8 cellular contexts compared by ENCODE assay signal in genomic region chr14:64503434-64504309, GRCh38. TPM values are rescaled to one million over a fixed set of nuclear protein-coding genes. Genes with fewer than 3 reads are reported as not detected.
DNase-seq lines count a peak whose midpoint lies in the region; ATAC-seq, FAIRE-seq and TF ChIP-seq lines count a peak whose summit lies in the region.

Gene ZBTB25, minus strand, starts transcription at chr14:64503838. Its CDS starts 13,305 bp downstream, at chr14:64490533.

- DNase-seq in NCI-H69 (lab: John Stamatoyannopoulos, UW) = peak; percentile 97
- DNase-seq in activated CD4-positive, alpha-beta T cell treated with anti-CD3 and anti-CD28 coated beads, Interleukin-2, amount 50 U/mL, for 1 hour = peak; percentile 95
- DNase-seq in dedifferentiated amniotic fluid mesenchymal stem cell (ENCODE audit: extremely low spot score) = peak; percentile 88
- peak; percentile 90 for DNase-seq in HepG2 (ENCODE audit: low spot score)
- DNase-seq in stimulated activated CD4-positive, alpha-beta T cell treated with anti-CD3 and anti-CD28 coated beads, Interleukin-2, amount 100 ng/mL, for 48 hours = peak; percentile 84 to 88

- FAIRE-seq in HepG2 (lab: Jason Lieb, UNC) = no peak

- peak within 1 kb of the TSS; percentile 99 to 100 (median 100) for H3K27ac ChIP-seq in BLaER1 treated with 17β-estradiol and CSF1 and Interleukin-3, amounts not matched to agents 10 nM and 100 nM
- peak within 1 kb of the TSS; percentile 99 for H3K27ac ChIP-seq in HepG2 (ENCODE audit: extremely low read length, insufficient read depth, low read length)

- H3K9me3 ChIP-seq in BLaER1 treated with 17β-estradiol and CSF1 and Interleukin-3, amounts not matched to agents 10 nM and 100 nM (replicated peaks in 1 of 11) = no peaks in the 10 kb centered on the region
- no peaks in the 10 kb centered on the region for H3K9me3 ChIP-seq in HepG2 (ENCODE audit: low read length)

- TF ChIP-seq EP300 in HepG2 (IDR thresholded peaks at IDR 0.05; ENCODE audit: low read depth in 2 of 2, low read length in 2 of 2) (no peak), HepG2 (CRISPR knock-in tag; IDR thresholded peaks at IDR 0.05; ENCODE audit: borderline replicate concordance) (no peak)

- POLR2A ChIA-PET in HepG2 (lab: Yijun Ruan, JAX) = interaction anchor here (0.6 to 1.9 kb wide), 15 partner anchors 8 to 439 kb away, joined by 3 to 17 read pairs (median 3); partner anchors contain the start of genes GPX2 and MTHFD1

- peak within 1 kb of the TSS; percentile 96 to 100 (median 100) for H3K9ac ChIP-seq in BLaER1 treated with 17β-estradiol and CSF1 and Interleukin-3, amounts not matched to agents 10 nM and 100 nM
- peak within 1 kb of the TSS; percentile 95 for H3K9ac ChIP-seq in HepG2 (ENCODE audit: insufficient read depth, low read depth, low read length)

- peaks cover 35 to 47% (median 36%) of the 10 kb centered on the region in 11 experiments for H4K20me1 ChIP-seq in BLaER1 treated with 17β-estradiol and CSF1 and Interleukin-3, amounts not matched to agents 10 nM and 100 nM
- H4K20me1 ChIP-seq in HepG2 (ENCODE audit: insufficient read depth, low read length) = peaks cover 23% of the 10 kb centered on the region

- in situ Hi-C loops in HepG2 (cut with HindIII; ENCODE audit: extremely low pct_ligation_motif_present, low pct_unique_long_range_greater_than_20kb) = no loop called here

- H3K36me3 ChIP-seq in BLaER1 treated with 17β-estradiol and CSF1 and Interleukin-3, amounts not matched to agents 10 nM and 100 nM = peaks cover 0 to 13% (median 5%) of the 10 kb centered on the region in 11 experiments; a peak in 10 of 22 replicates
- no peaks in the 10 kb centered on the region for H3K36me3 ChIP-seq in HepG2 (replicated peaks in 1 of 2; ENCODE audit: control insufficient read depth in 1 of 2, insufficient read depth in 2 of 2, low read length in 2 of 2)

- CTCF ChIA-PET in HepG2 (lab: Yijun Ruan, JAX; ENCODE audit: low intra/inter-chr PET ratio, low total read pairs) = no interaction called here

- BruUV-seq in HepG2 (replicated peaks; lab: Mats Ljungman, UMichigan) = no TSS peak

- peaks cover 61 to 69% (median 65%) of the 10 kb centered on the region in 10 experiments for H3K4me1 ChIP-seq in BLaER1 treated with 17β-estradiol and CSF1 and Interleukin-3, amounts not matched to agents 10 nM and 100 nM
- peaks cover 62% of the 10 kb centered on the region for H3K4me1 ChIP-seq in HepG2 (ENCODE audit: insufficient read depth, low read length)

- no peak within 1 kb of the TSS for H2AFZ ChIP-seq in HepG2 (ENCODE audit: low read length)

- TF ChIP-seq CTCF in HepG2 (CRISPR knock-in tag; IDR thresholded peaks at IDR 0.05) = 0 out of 2 replicates have a peak, but pooled peaks have one; percentile 5

- peak in 1 of 2 experiments; percentile 83 for TF ChIP-seq POLR2A in HepG2 (IDR thresholded peaks at IDR 0.05; ENCODE audit: insufficient read depth in 1 of 2, low read depth in 2 of 2, low read length in 2 of 2)

- no peaks in the 10 kb centered on the region for H3K27me3 ChIP-seq in BLaER1 treated with 17β-estradiol and CSF1 and Interleukin-3, amounts not matched to agents 10 nM and 100 nM
- H3K27me3 ChIP-seq in HepG2 (ENCODE audit: control insufficient read depth in 1 of 2, insufficient read depth in 2 of 2, low read length in 2 of 2) = no peaks in the 10 kb centered on the region; a peak in 1 of 5 replicates

- peak; percentile 56 for ATAC-seq in GM19328 (IDR thresholded peaks at IDR 0.05; ENCODE audit: unreplicated experiment)
- peak; percentile 49 for ATAC-seq in HG03469 (IDR thresholded peaks at IDR 0.05; ENCODE audit: unreplicated experiment)
- peak; percentile 85 for ATAC-seq in HepG2

- 20% methylated on average over 2 of the region's 87 CpGs for WGBS in HepG2 (ENCODE audit: low lambda C conversion rate)

- peak; percentile 14; the same call in 1 of the 2 replicates for TF ChIP-seq RAD21 in HepG2 (CRISPR knock-in tag; IDR thresholded peaks at IDR 0.05)

- H3K4me2 ChIP-seq in BLaER1 treated with 17β-estradiol and CSF1 and Interleukin-3, amounts not matched to agents 10 nM and 100 nM = peak within 1 kb of the TSS; percentile 91 to 99 (median 96)
- H3K4me2 ChIP-seq in HepG2 (ENCODE audit: low read depth, low read length) = peak within 1 kb of the TSS; percentile 91

- H3K4me3 ChIP-seq in BLaER1 treated with 17β-estradiol and CSF1 and Interleukin-3, amounts not matched to agents 10 nM and 100 nM = peak within 1 kb of the TSS; percentile 81 to 98 (median 92)
- H3K4me3 ChIP-seq in HepG2 (replicated peaks in 1 of 3; ENCODE audit: insufficient read depth in 1 of 3, low read depth in 2 of 3, low read length in 3 of 3) = peak within 1 kb of the TSS; percentile 93 to 98 (median 96)

- peaks cover 49% of the 10 kb centered on the region for H3K79me2 ChIP-seq in HepG2 (ENCODE audit: insufficient read depth, low read length)

- intact Hi-C loops in HepG2 (cut with micrococcal nuclease; ENCODE audit: unreplicated experiment) = no loop called here

TF ChIP-seq in HepG2, 621 proteins besides CTCF, POLR2A, EP300 and RAD21 (continues in another document):
- TF ChIP-seq NFKBIZ (CRISPR knock-in tag; IDR thresholded peaks at IDR 0.05) = no peak
- no peak; the same call in 1 of the 2 replicates for TF ChIP-seq GATA4 (IDR thresholded peaks at IDR 0.05; ENCODE audit: borderline replicate concordance, low read depth)
- peak; percentile 34 for TF ChIP-seq SP2 (CRISPR knock-in tag; IDR thresholded peaks at IDR 0.05)
- no peak for TF ChIP-seq SMAD3 (CRISPR knock-in tag; IDR thresholded peaks at IDR 0.05)
- no peak for TF ChIP-seq RCOR2 (CRISPR knock-in tag; IDR thresholded peaks at IDR 0.05)
- no peak for TF ChIP-seq ZEB1 (IDR thresholded peaks at IDR 0.05; ENCODE audit: insufficient replicate concordance, low read depth)
- no peak for TF ChIP-seq FOXP1 (IDR thresholded peaks at IDR 0.05)
- TF ChIP-seq FOXP1 (CRISPR knock-in tag; IDR thresholded peaks at IDR 0.05) = 0 out of 2 replicates have a peak, but pooled peaks have one; percentile 11
- TF ChIP-seq ZNF432 (CRISPR knock-in tag; IDR thresholded peaks at IDR 0.05; ENCODE audit: borderline replicate concordance) = no peak
- no peak for TF ChIP-seq MIER2 (CRISPR knock-in tag; IDR thresholded peaks at IDR 0.05)
- no peak for TF ChIP-seq JUNB (CRISPR knock-in tag; IDR thresholded peaks at IDR 0.05; ENCODE audit: borderline replicate concordance)
- TF ChIP-seq ZMYM2 (CRISPR knock-in tag; IDR thresholded peaks at IDR 0.05) = no peak
- TF ChIP-seq EEA1 (CRISPR knock-in tag; IDR thresholded peaks at IDR 0.05; ENCODE audit: borderline replicate concordance) = no peak
- peak; percentile 86 for TF ChIP-seq MYC (CRISPR knock-in tag; IDR thresholded peaks at IDR 0.05; ENCODE audit: borderline replicate concordance)
- no peak for TF ChIP-seq ZFP41 (CRISPR knock-in tag; IDR thresholded peaks at IDR 0.05; ENCODE audit: borderline replicate concordance)
- TF ChIP-seq E2F5 (CRISPR knock-in tag; conservative IDR thresholded peaks at IDR 0.05) = peak; percentile 73
- peak; percentile 12; the same call in 1 of the 2 replicates for TF ChIP-seq ZNF549 (CRISPR knock-in tag; IDR thresholded peaks at IDR 0.05)
- 0 out of 2 replicates have a peak, but pooled peaks have one; percentile 34 for TF ChIP-seq KLF6 (CRISPR knock-in tag; IDR thresholded peaks at IDR 0.05)
- TF ChIP-seq ZNF530 (CRISPR knock-in tag; IDR thresholded peaks at IDR 0.05; ENCODE audit: low read depth) = no peak
- no peak for TF ChIP-seq SP5 (CRISPR knock-in tag; IDR thresholded peaks at IDR 0.05; ENCODE audit: borderline replicate concordance, low read depth)
- no peak for TF ChIP-seq KMT2B (CRISPR knock-in tag; IDR thresholded peaks at IDR 0.05)
- no peak for TF ChIP-seq SRF (IDR thresholded peaks at IDR 0.05; ENCODE audit: low read depth, low read length)
- TF ChIP-seq ZNF30 (CRISPR knock-in tag; IDR thresholded peaks at IDR 0.05) = peak; percentile 11; the same call in 1 of the 2 replicates
- peak; percentile 51; the same call in 1 of the 2 replicates for TF ChIP-seq BORCS8-MEF2B (CRISPR knock-in tag; IDR thresholded peaks at IDR 0.05)

RNA-seq across cellular contexts. Expression of gene ZBTB25, which starts in this region (rescaled TPM):
- total RNA-seq in HepG2 (2016; rRNA removed; fragmentation: Illumina TruSeq; extraction: Trizol) = 3.0 and 3.5 TPM in 2 replicates
- 0.81 and 2.1 TPM in 2 replicates for total RNA-seq in HepG2 (2016; cell fraction: cytosol; rRNA removed; fragmentation: Illumina TruSeq; extraction: Trizol; ENCODE audit: low read depth)
- 3.5 TPM in 2 replicates for total RNA-seq in HepG2 (2016; cell fraction: insoluble cytoplasmic fraction; rRNA removed; fragmentation: Illumina TruSeq; extraction: Trizol)
- total RNA-seq in HepG2 (2016; cell fraction: membrane; rRNA removed; fragmentation: Illumina TruSeq; extraction: Trizol) = 2.3 TPM in 2 replicates
- total RNA-seq in HepG2 (2016; cell fraction: nucleus; rRNA removed; fragmentation: Illumina TruSeq; extraction: Trizol) = 3.4 and 4.6 TPM in 2 replicates
- 7.6 TPM in 2 replicates for polyA plus RNA-seq in HepG2 (2011; rRNA removed)
- polyA plus RNA-seq in HepG2 (2011; cell fraction: cytosol; rRNA removed) = 2.7 and 3.0 TPM in 2 replicates
- polyA plus RNA-seq in HepG2 (2011; cell fraction: nucleus; rRNA removed) = 9.2 and 10.1 TPM in 2 replicates
- 3.9 and 4.1 TPM in 2 replicates for polyA plus RNA-seq in HepG2 (2012)
- polyA plus RNA-seq in HepG2 (2016; cell fraction: cytosol; fragmentation: Illumina TruSeq; extraction: Trizol; ENCODE audit: low read depth) = 0.99 and 1.2 TPM in 2 replicates
- 1.5 and 2.9 TPM in 2 replicates for polyA plus RNA-seq in HepG2 (2016; cell fraction: insoluble cytoplasmic fraction; fragmentation: Illumina TruSeq; extraction: Trizol; ENCODE audit: low read depth)
- 0.98 and 1.2 TPM in 2 replicates for polyA plus RNA-seq in HepG2 (2016; cell fraction: membrane; fragmentation: Illumina TruSeq; extraction: Trizol; ENCODE audit: low read depth)
- polyA plus RNA-seq in HepG2 (2016; cell fraction: nucleus; fragmentation: Illumina TruSeq; extraction: Trizol; ENCODE audit: insufficient read depth, low read depth) = 5.7 and 6.7 TPM in 2 replicates
- polyA minus RNA-seq in HepG2 (2011; rRNA and poly(A)+ RNA removed; ENCODE audit: low replicate concordance) = 11.5 and 37.3 TPM in 2 replicates
- 4.8 and 5.0 TPM in 2 replicates for polyA minus RNA-seq in HepG2 (2011; cell fraction: cytosol; rRNA and poly(A)+ RNA removed)
- polyA minus RNA-seq in HepG2 (2011; cell fraction: nucleus; rRNA and poly(A)+ RNA removed) = 12.1 and 14.7 TPM in 2 replicates

Comparison
In these comparisons a context has a peak if more than half of its experiments do, and no peak if none do; other contexts are left out.
1. Peak in every context shown above with its lines: DNase-seq, ATAC-seq, H3K4me3 ChIP-seq and H3K27ac ChIP-seq.